ENCODE assay signal across 8 cellular contexts in the genomic region with DNA sequence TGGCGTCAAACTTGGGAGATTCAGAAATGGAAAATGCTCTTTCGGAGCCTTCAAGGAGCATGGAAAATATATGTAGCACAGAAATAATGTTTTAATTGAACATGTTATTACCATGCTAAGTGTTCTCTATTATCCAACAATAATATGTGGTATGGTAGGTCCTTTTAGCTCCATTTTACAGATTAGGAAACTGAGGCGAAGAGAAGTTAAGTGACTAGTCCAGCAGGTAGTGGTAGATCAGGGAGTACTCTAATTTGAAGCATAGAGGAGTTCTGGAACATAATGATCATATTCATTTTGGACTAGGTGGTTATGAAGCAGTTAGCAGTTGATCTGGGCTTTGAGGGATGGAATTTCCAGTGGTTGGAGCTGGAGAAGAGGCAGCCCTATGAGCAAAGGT. TPM values are rescaled to one million over a fixed set of nuclear protein-coding genes. Genes with fewer than 3 reads are reported as not detected.
DNase-seq lines count a peak whose midpoint lies in the region; ATAC-seq and TF ChIP-seq lines count a peak whose summit lies in the region.

No MANE protein-coding gene starts in this region.

- CTCF ChIA-PET in Panc1 (lab: Charles Lee), result no interaction called here

- H3K27ac ChIP-seq in Panc1 (ENCODE audit: low read length) (peak overlapping the region; percentile 89), esophagus squamous epithelium (no peak overlapping the region)

- WGBS in esophagus squamous epithelium, 2 donors, result 92 to 94% methylated on average over 3 of the region's 3 CpGs

- ATAC-seq in Panc1, result no peak
- ATAC-seq in HG03139 (IDR thresholded peaks at IDR 0.05; ENCODE audit: unreplicated experiment), result no peak
- no peak for ATAC-seq in HG03432 (IDR thresholded peaks at IDR 0.05; ENCODE audit: unreplicated experiment)

- H3K4me3 ChIP-seq in GM06990 (replicated peaks; ENCODE audit: low read depth, low read length), result peak overlapping the region; percentile 95
- H3K4me3 ChIP-seq in Panc1 (ENCODE audit: low read depth in 2 of 2, low read length in 2 of 2), result peak overlapping the region; percentile 85 to 92
- H3K4me3 ChIP-seq in esophagus squamous epithelium, result peak overlapping the region; percentile 71 to 93 (median 85)
- H3K4me3 ChIP-seq in retinal pigment epithelial cell (ENCODE audit: low read length), result peak overlapping the region; percentile 89

- H3K9me3 ChIP-seq in Panc1 (ENCODE audit: control insufficient read depth, insufficient read depth, low read depth, low read length), result no peaks in the 10 kb centered on the region
- H3K9me3 ChIP-seq in esophagus squamous epithelium, result no peaks in the 10 kb centered on the region

- POLR2A ChIA-PET in Panc1 (lab: Charles Lee), result no interaction called here

- TF ChIP-seq POLR2A in esophagus squamous epithelium (IDR thresholded peaks at IDR 0.05), result no peak

- H3K36me3 ChIP-seq in GM06990 (ENCODE audit: control insufficient read depth, insufficient read depth, low read length) (no peaks in the 10 kb centered on the region), Panc1 (ENCODE audit: control insufficient read depth, insufficient read depth, low read length) (peaks cover 4% of the 10 kb centered on the region; the same call in 1 of the 2 replicates), esophagus squamous epithelium (no peaks in the 10 kb centered on the region)

- DNase-seq in GM06990 (ENCODE audit: extremely low read depth, insufficient read length) (no peak), Panc1 (ENCODE audit: low read depth, low spot score) (no peak), esophagus squamous epithelium (lab: John Stamatoyannopoulos, UW) (no peak), retinal pigment epithelial cell (ENCODE audit: low read depth) (no peak), NCI-H2029 (lab: John Stamatoyannopoulos, UW) (no peak), DMS53 treated with DMSO at 0.1 percent for 48 hours (lab: John Stamatoyannopoulos, UW; ENCODE audit: unreplicated experiment) (no peak)

- H3K4me1 ChIP-seq in Panc1 (ENCODE audit: control insufficient read depth, insufficient read depth, low read length), result peaks cover 12% of the 10 kb centered on the region
- H3K4me1 ChIP-seq in esophagus squamous epithelium, result peaks cover 0 to 43% (median 9%) of the 10 kb centered on the region in 3 donors

- TF ChIP-seq CTCF in GM06990 (IDR thresholded peaks at IDR 0.05; ENCODE audit: insufficient read depth, low read length, poor library complexity, severe bottlenecking), result no peak
- no peak for TF ChIP-seq CTCF in Panc1 (IDR thresholded peaks at IDR 0.05)
- TF ChIP-seq CTCF in esophagus squamous epithelium (IDR thresholded peaks at IDR 0.05), result no peak
- no peak for TF ChIP-seq CTCF in retinal pigment epithelial cell (conservative IDR thresholded peaks at IDR 0.05; ENCODE audit: low read depth, low read length)

- intact Hi-C loops in Panc1 (cut with micrococcal nuclease; ENCODE audit: unreplicated experiment), result no loop called here
- intact Hi-C loops in esophagus squamous epithelium (cut with DNase I), result no loop called here

- TSS peak; percentile 78 for BruUV-seq in Panc1 (replicated peaks; lab: Mats Ljungman, UMichigan)

- H3K27me3 ChIP-seq in GM06990 (replicated peaks; ENCODE audit: control insufficient read depth, insufficient read depth, low read length) (no peaks in the 10 kb centered on the region), Panc1 (ENCODE audit: control insufficient read depth, insufficient read depth, low read length) (no peaks in the 10 kb centered on the region), esophagus squamous epithelium (no peaks in the 10 kb centered on the region)

- in situ Hi-C loops in Panc1 (cut with HindIII; ENCODE audit: low pct_unique_long_range_greater_than_20kb, low sequenced_read_pairs), result no loop called here

RNA-seq across cellular contexts. Expression of a gene that starts 1.1 kb away (rescaled TPM):
- total RNA-seq in Panc1 (2021; ENCODE audit: unreplicated experiment) (15.9 TPM), esophagus squamous epithelium (10 to 100 TPM in 1 of 4 donors, 1 to 10 TPM in 3; 5.0 to 26.5 (median 8.6) TPM)
- polyA plus RNA-seq in Panc1 (2012; ENCODE audit: insufficient read length), result 23.2 TPM
